ENCODE assay signal across 1 cellular context in genomic region chr3:89113887-89114840, GRCh38.
TF ChIP-seq lines count a peak whose summit lies in the region.

No MANE protein-coding gene starts in this region.

TF ChIP-seq in GM23338, 12 proteins besides CTCF, POLR2A, EP300 and RAD21 (continued from another document):
- no peak for TF ChIP-seq REST (IDR thresholded peaks at IDR 0.05; ENCODE audit: unreplicated experiment)
- TF ChIP-seq ZNF114 (CRISPR knock-in tag; IDR thresholded peaks at IDR 0.05): no peak
- no peak for TF ChIP-seq NANOG (IDR thresholded peaks at IDR 0.05; ENCODE audit: borderline replicate concordance)
- no peak for TF ChIP-seq ETS1 (IDR thresholded peaks at IDR 0.05)
- no peak for TF ChIP-seq EZH2 (IDR thresholded peaks at IDR 0.05; ENCODE audit: low read depth, unreplicated experiment)
- no peak for TF ChIP-seq POLR2AphosphoS5 (IDR thresholded peaks at IDR 0.05; ENCODE audit: low read depth)
- TF ChIP-seq CREB1 (CRISPR knock-in tag; IDR thresholded peaks at IDR 0.05; ENCODE audit: low read depth): no peak; the same call in 1 of the 2 replicates
